2 cellular contexts compared by ENCODE assay signal in genomic region chr19:55454787-55455243, GRCh38.
TF ChIP-seq lines count a peak whose summit lies in the region.

No MANE protein-coding gene starts in this region.

TF ChIP-seq in SK-N-SH treated with all-trans-retinoic acid at 6 μM for 48 hours, 23 proteins besides CTCF, POLR2A, EP300 and RAD21:
- TF ChIP-seq ESRRG (CRISPR knock-in tag; IDR thresholded peaks at IDR 0.05) (no peak), OSR1 (CRISPR knock-in tag; IDR thresholded peaks at IDR 0.05) (no peak), ZNF70 (CRISPR knock-in tag; IDR thresholded peaks at IDR 0.05) (no peak), ARNTL (CRISPR knock-in tag; IDR thresholded peaks at IDR 0.05; ENCODE audit: borderline replicate concordance, low read depth) (no peak), ZFP3 (CRISPR knock-in tag; IDR thresholded peaks at IDR 0.05) (no peak), CREB5 (CRISPR knock-in tag; IDR thresholded peaks at IDR 0.05; ENCODE audit: low read depth) (no peak), BACH2 (CRISPR knock-in tag; IDR thresholded peaks at IDR 0.05; ENCODE audit: borderline replicate concordance) (no peak), CSRNP3 (CRISPR knock-in tag; IDR thresholded peaks at IDR 0.05) (no peak), TSHZ2 (CRISPR knock-in tag; IDR thresholded peaks at IDR 0.05) (no peak), GLIS3 (CRISPR knock-in tag; IDR thresholded peaks at IDR 0.05) (no peak), PATZ1 (CRISPR knock-in tag; IDR thresholded peaks at IDR 0.05; ENCODE audit: borderline replicate concordance) (no peak), CSDC2 (CRISPR knock-in tag; IDR thresholded peaks at IDR 0.05) (no peak), ZNF8 (CRISPR knock-in tag; IDR thresholded peaks at IDR 0.05) (no peak), ZC3H10 (CRISPR knock-in tag; IDR thresholded peaks at IDR 0.05) (no peak), PPARA (CRISPR knock-in tag; IDR thresholded peaks at IDR 0.05; ENCODE audit: borderline replicate concordance) (no peak)

TF ChIP-seq in K562, 482 proteins besides CTCF, POLR2A, EP300 and RAD21:
- TF ChIP-seq VEZF1 (CRISPR knock-in tag; IDR thresholded peaks at IDR 0.05) = 0 out of 2 replicates have a peak, but pooled peaks have one; percentile 11
- peak; percentile 34 for TF ChIP-seq CTCFL (IDR thresholded peaks at IDR 0.05; ENCODE audit: borderline replicate concordance, insufficient read depth, low read depth, low read length, poor library complexity, severe bottlenecking)
- TF ChIP-seq PKNOX1 (IDR thresholded peaks at IDR 0.05) = peak; percentile 60
- TF ChIP-seq PBX2 (CRISPR knock-in tag; IDR thresholded peaks at IDR 0.05; ENCODE audit: low read depth) = no peak
- peak; percentile 56 for TF ChIP-seq PBX2 (tag; conservative IDR thresholded peaks at IDR 0.05; ENCODE audit: low read depth)
- TF ChIP-seq DMBX1 (CRISPR knock-in tag; IDR thresholded peaks at IDR 0.05; ENCODE audit: borderline replicate concordance) = no peak
- TF ChIP-seq KLF6 (CRISPR knock-in tag; IDR thresholded peaks at IDR 0.05; ENCODE audit: borderline replicate concordance) = no peak
- TF ChIP-seq CBX1 (IDR thresholded peaks at IDR 0.05; ENCODE audit: low read depth) = no peak
- TF ChIP-seq ZNF699 (CRISPR knock-in tag; IDR thresholded peaks at IDR 0.05; ENCODE audit: insufficient replicate concordance) = no peak
- peak; percentile 50 for TF ChIP-seq EGR1 (conservative IDR thresholded peaks at IDR 0.05)
- peak; percentile 57 for TF ChIP-seq MEIS2 (IDR thresholded peaks at IDR 0.05; ENCODE audit: partially characterized antibody)
- TF ChIP-seq CTBP1 (IDR thresholded peaks at IDR 0.05; ENCODE audit: borderline replicate concordance) = 0 out of 2 replicates have a peak, but pooled peaks have one; percentile 19
- TF ChIP-seq RBM25 (IDR thresholded peaks at IDR 0.05; ENCODE audit: low read depth, low read length, severe bottlenecking) = no peak
- TF ChIP-seq JUND (IDR thresholded peaks at IDR 0.05; ENCODE audit: borderline replicate concordance, low read depth, low read length) = 0 out of 2 replicates have a peak, but pooled peaks have one; percentile 13
- no peak for TF ChIP-seq JUND (tag; IDR thresholded peaks at IDR 0.05; ENCODE audit: borderline replicate concordance, low read depth, low read length)
- peak in 1 of 2 experiments; percentile 9; a peak in 1 of 4 replicates for TF ChIP-seq RCOR1 (IDR thresholded peaks at IDR 0.05; ENCODE audit: borderline replicate concordance in 1 of 2, low read depth in 2 of 2, low read length in 2 of 2)
- 0 out of 2 replicates have a peak, but pooled peaks have one; percentile 6 for TF ChIP-seq HCFC1 (IDR thresholded peaks at IDR 0.05; ENCODE audit: low read depth, low read length)
- TF ChIP-seq POLR2G (IDR thresholded peaks at IDR 0.05; ENCODE audit: low read depth, low read length) = 0 out of 2 replicates have a peak, but pooled peaks have one; percentile 1
- no peak for TF ChIP-seq ESRRA (IDR thresholded peaks at IDR 0.05; ENCODE audit: borderline replicate concordance, low read depth)
- TF ChIP-seq KLF16 (IDR thresholded peaks at IDR 0.05) = peak; percentile 9; the same call in 1 of the 2 replicates
- peak; percentile 65 for TF ChIP-seq SMC3 (conservative IDR thresholded peaks at IDR 0.05; ENCODE audit: insufficient read depth, low read depth, low read length)
- TF ChIP-seq MAZ (CRISPR knock-in tag; conservative IDR thresholded peaks at IDR 0.05 in 1 of 2, IDR thresholded peaks at IDR 0.05 in 1 of 2) = peak in 1 of 2 experiments; percentile 26; a peak in 1 of 4 replicates
- 0 out of 3 replicates have a peak, but pooled peaks of 1 of the 2 experiments have one; percentile 15 for TF ChIP-seq CBX3 (IDR thresholded peaks at IDR 0.05; ENCODE audit: borderline replicate concordance in 1 of 2, low read length in 2 of 2)
- no peak for TF ChIP-seq MIER1 (IDR thresholded peaks at IDR 0.05; ENCODE audit: low read depth)
